In the genomic region with DNA sequence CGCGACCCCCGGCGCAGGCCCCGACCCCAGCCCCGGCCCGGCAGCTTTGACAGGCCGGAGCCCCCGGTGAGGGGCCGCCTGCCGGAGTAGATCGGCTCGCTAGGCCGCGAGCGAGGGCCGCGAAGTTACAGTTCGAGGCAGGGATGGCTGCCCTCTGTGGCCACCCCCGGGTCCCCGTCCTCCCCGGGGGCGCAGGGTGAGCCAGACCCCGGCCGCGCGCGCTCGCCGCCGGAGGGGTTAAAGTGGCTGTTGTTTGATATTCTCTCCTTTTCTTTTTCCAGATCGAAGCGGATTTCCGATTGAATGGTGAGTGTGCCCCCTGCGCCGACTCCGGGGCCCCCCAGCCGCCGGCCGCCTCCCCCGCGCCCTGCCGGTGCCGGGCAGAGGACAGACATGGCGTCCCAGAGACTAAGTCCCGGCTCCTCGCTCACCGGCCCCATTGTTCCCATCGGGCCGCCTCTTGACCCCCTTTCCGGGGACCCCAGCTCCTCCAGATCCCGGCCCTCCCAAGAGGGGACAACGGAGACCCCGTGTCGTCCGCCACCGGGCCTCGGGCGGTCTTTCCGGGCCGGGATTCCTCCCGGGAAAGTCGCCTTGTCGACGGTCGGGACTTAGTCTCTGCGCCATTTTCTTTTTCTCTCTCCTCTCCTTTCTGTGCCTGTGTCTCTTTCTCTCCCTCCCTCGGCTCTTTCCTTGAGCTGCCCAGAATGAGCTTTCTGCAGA, we compare ENCODE assay signal across 1 cellular context.
TF ChIP-seq lines count a peak whose summit lies in the region.

No MANE protein-coding gene starts in this region.

TF ChIP-seq in WTC11, 78 proteins besides CTCF, POLR2A, EP300 and RAD21 (continued from another document):
- TF ChIP-seq, protein P1, sequence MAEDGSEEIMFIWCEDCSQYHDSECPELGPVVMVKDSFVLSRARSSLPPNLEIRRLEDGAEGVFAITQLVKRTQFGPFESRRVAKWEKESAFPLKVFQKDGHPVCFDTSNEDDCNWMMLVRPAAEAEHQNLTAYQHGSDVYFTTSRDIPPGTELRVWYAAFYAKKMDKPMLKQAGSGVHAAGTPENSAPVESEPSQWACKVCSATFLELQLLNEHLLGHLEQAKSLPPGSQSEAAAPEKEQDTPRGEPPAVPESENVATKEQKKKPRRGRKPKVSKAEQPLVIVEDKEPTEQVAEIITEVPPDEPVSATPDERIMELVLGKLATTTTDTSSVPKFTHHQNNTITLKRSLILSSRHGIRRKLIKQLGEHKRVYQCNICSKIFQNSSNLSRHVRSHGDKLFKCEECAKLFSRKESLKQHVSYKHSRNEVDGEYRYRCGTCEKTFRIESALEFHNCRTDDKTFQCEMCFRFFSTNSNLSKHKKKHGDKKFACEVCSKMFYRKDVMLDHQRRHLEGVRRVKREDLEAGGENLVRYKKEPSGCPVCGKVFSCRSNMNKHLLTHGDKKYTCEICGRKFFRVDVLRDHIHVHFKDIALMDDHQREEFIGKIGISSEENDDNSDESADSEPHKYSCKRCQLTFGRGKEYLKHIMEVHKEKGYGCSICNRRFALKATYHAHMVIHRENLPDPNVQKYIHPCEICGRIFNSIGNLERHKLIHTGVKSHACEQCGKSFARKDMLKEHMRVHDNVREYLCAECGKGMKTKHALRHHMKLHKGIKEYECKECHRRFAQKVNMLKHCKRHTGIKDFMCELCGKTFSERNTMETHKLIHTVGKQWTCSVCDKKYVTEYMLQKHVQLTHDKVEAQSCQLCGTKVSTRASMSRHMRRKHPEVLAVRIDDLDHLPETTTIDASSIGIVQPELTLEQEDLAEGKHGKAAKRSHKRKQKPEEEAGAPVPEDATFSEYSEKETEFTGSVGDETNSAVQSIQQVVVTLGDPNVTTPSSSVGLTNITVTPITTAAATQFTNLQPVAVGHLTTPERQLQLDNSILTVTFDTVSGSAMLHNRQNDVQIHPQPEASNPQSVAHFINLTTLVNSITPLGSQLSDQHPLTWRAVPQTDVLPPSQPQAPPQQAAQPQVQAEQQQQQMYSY (CRISPR knock-in tag; IDR thresholded peaks at IDR 0.05): no peak
- TF ChIP-seq ATF1 (CRISPR knock-in tag; IDR thresholded peaks at IDR 0.05) (no peak), GABPB1 (CRISPR knock-in tag; IDR thresholded peaks at IDR 0.05) (no peak), ZBTB21 (CRISPR knock-in tag; IDR thresholded peaks at IDR 0.05; ENCODE audit: borderline replicate concordance) (no peak), ZNF219 (CRISPR knock-in tag; IDR thresholded peaks at IDR 0.05; ENCODE audit: borderline replicate concordance) (no peak), ETV6 (CRISPR knock-in tag; IDR thresholded peaks at IDR 0.05) (no peak), NFE2L1 (CRISPR knock-in tag; IDR thresholded peaks at IDR 0.05) (no peak), ZNF423 (CRISPR knock-in tag; IDR thresholded peaks at IDR 0.05) (no peak), JUN (CRISPR knock-in tag; IDR thresholded peaks at IDR 0.05) (no peak)
- TF ChIP-seq, protein P2, sequence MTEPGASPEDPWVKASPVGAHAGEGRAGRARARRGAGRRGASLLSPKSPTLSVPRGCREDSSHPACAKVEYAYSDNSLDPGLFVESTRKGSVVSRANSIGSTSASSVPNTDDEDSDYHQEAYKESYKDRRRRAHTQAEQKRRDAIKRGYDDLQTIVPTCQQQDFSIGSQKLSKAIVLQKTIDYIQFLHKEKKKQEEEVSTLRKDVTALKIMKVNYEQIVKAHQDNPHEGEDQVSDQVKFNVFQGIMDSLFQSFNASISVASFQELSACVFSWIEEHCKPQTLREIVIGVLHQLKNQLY (CRISPR knock-in tag; IDR thresholded peaks at IDR 0.05): no peak
- TF ChIP-seq, protein P3, sequence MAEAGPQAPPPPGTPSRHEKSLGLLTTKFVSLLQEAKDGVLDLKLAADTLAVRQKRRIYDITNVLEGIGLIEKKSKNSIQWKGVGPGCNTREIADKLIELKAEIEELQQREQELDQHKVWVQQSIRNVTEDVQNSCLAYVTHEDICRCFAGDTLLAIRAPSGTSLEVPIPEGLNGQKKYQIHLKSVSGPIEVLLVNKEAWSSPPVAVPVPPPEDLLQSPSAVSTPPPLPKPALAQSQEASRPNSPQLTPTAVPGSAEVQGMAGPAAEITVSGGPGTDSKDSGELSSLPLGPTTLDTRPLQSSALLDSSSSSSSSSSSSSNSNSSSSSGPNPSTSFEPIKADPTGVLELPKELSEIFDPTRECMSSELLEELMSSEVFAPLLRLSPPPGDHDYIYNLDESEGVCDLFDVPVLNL (CRISPR knock-in tag; IDR thresholded peaks at IDR 0.05; ENCODE audit: borderline replicate concordance, low read depth): no peak
- TF ChIP-seq, protein P4, sequence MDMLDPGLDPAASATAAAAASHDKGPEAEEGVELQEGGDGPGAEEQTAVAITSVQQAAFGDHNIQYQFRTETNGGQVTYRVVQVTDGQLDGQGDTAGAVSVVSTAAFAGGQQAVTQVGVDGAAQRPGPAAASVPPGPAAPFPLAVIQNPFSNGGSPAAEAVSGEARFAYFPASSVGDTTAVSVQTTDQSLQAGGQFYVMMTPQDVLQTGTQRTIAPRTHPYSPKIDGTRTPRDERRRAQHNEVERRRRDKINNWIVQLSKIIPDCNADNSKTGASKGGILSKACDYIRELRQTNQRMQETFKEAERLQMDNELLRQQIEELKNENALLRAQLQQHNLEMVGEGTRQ (CRISPR knock-in tag; IDR thresholded peaks at IDR 0.05): no peak
- TF ChIP-seq, protein P5, sequence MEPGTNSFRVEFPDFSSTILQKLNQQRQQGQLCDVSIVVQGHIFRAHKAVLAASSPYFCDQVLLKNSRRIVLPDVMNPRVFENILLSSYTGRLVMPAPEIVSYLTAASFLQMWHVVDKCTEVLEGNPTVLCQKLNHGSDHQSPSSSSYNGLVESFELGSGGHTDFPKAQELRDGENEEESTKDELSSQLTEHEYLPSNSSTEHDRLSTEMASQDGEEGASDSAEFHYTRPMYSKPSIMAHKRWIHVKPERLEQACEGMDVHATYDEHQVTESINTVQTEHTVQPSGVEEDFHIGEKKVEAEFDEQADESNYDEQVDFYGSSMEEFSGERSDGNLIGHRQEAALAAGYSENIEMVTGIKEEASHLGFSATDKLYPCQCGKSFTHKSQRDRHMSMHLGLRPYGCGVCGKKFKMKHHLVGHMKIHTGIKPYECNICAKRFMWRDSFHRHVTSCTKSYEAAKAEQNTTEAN (CRISPR knock-in tag; IDR thresholded peaks at IDR 0.05): no peak
- TF ChIP-seq, protein P6, sequence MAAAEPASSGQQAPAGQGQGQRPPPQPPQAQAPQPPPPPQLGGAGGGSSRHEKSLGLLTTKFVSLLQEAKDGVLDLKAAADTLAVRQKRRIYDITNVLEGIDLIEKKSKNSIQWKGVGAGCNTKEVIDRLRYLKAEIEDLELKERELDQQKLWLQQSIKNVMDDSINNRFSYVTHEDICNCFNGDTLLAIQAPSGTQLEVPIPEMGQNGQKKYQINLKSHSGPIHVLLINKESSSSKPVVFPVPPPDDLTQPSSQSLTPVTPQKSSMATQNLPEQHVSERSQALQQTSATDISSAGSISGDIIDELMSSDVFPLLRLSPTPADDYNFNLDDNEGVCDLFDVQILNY (CRISPR knock-in tag; IDR thresholded peaks at IDR 0.05): no peak
